In the genomic region with DNA sequence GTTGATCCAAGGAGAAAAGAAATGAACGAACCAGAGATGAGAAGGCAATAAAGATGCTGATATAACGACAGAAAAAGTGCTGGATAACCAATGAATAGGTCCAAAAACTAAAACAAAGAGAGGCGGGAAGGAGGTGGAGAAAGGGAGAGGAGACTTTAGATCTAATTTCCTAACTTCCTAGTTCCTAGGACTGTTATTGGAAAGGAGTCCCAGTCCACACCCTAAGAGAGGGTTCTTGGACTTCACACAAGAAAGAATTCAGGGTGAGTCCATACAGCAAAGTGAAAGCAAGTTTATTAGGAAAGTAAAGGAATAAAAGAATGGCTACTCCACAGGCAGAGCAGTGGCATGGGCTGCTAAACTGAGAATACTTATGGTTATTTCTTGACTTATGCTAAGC, we compare ENCODE assay signal across 20 cellular contexts.
"Had no signal": no experiment of that assay in that cellular context is flagged by ENCODE, and none has a peak within 500 bp of the region (broad histone marks: within the 10 kb centered on the region; RNA-seq: fewer than 3 reads in every experiment).

No MANE protein-coding gene starts in this region.

- DNase-seq: activated CD4-positive, alpha-beta memory T cell treated with anti-CD3 and anti-CD28 coated beads, Interleukin-2, amount 10 ng/mL, durations not matched to agents 7 days and 5 days; activated CD4-positive, alpha-beta T cell treated with anti-CD3 and anti-CD28 coated beads, Interleukin-2, amount 50 U/mL, for 1 hour; activated CD4-positive, CD25-positive, alpha-beta regulatory T cell; activated CD8-positive, alpha-beta memory T cell treated with anti-CD3 and anti-CD28 coated beads, Interleukin-2, amount 50 U/mL, for 4 hours; activated naive CD4-positive, alpha-beta T cell treated with anti-CD3 and anti-CD28 coated beads, Interleukin-2, amount 50 U/mL, for 16 hours; activated naive CD8-positive, alpha-beta T cell treated with anti-CD3 and anti-CD28 coated beads, Interleukin-2, amount 10 ng/mL, durations not matched to agents 7 days and 5 days; activated T-cell treated with anti-CD3 and anti-CD28 coated beads, Interleukin-2, amount 50 U/mL, for 72 hours; body of pancreas; central memory CD4-positive, alpha-beta T cell; MG63; NCI-H1092 treated with DMSO at 0.1 percent for 48 hours; NCI-H1417 treated with DMSO at 0.1 percent for 48 hours; NCI-H1694; NCI-H2029 treated with DMSO at 0.1 percent for 48 hours; NCI-H510A treated with DMSO at 0.1 percent for 48 hours; SK-N-SH; T-helper 1 cell had no signal

- H3K9me3 ChIP-seq: ascending aorta, body of pancreas, MG63, SK-N-SH had no signal

- H3K9ac ChIP-seq: SK-N-SH had no signal

- H3K4me1 ChIP-seq: ascending aorta had no signal

- H3K4me3 ChIP-seq: ascending aorta, body of pancreas, MG63 had no signal

- H3K36me3 ChIP-seq: ascending aorta, MG63 had no signal

- H3K27me3 ChIP-seq: ascending aorta, body of pancreas, MG63 had no signal

- H3K27ac ChIP-seq: ascending aorta, body of pancreas, VCaP had no signal

- H3K4me2 ChIP-seq: SK-N-SH had no signal

- FAIRE-seq: bronchial epithelial cell had no signal
